ENCODE assay signal across 8 cellular contexts in the genomic region with DNA sequence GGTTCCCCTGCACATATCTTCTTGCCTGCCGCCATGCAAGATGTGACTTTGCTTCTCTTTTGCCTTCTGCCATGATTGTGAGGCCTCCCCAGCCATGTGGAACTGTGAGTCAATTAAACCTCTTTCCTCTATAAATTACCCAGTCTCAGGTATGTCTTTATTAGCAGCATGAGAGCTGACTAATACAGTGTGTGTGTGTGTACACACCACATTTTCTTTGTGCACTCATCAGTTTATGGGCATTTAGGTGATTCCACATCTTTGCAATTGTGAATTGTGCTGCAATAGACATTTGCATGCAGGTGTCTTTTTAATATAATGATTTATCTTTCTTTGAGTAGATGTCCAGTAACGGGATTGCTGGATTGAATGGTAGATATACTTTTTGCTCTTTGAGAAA.
DNase-seq lines count a peak whose midpoint lies in the region; ATAC-seq and TF ChIP-seq lines count a peak whose summit lies in the region.
"Not testable (repeated sequence)": the region's sequence is repeated elsewhere in the genome, so short reads cannot be mapped to it uniquely, and the experiment has no call there.

No MANE protein-coding gene starts in this region.

- DNase-seq in NCI-H748 (lab: John Stamatoyannopoulos, UW; ENCODE audit: unreplicated experiment) = peak; percentile 3
- DNase-seq in PC-3 = peak; percentile 56
- DNase-seq in T-helper 17 cell = not testable (repeated sequence)
- DNase-seq in mammary epithelial cell = peak; percentile 36
- peak; percentile 18 for DNase-seq in epithelial cell of prostate (ENCODE audit: low read depth, low spot score)
- DNase-seq in foreskin keratinocyte = peak; percentile 18 to 24
- DNase-seq in kidney tubule cell (ENCODE audit: low spot score) = peak; percentile 23

- H3K27ac Mint-ChIP-seq in T-helper 17 cell = peak overlapping the region; percentile 29
- peak overlapping the region; percentile 20 for H3K27ac Mint-ChIP-seq in activated naive CD4-positive, alpha-beta T cell treated with anti-CD3 and anti-CD28 coated beads, Interleukin-2, amount 50 U/mL, for 24 hours

- CTCF ChIA-PET in PC-3 (lab: Charles Lee); mammary epithelial cell (lab: Charles Lee; ENCODE audit: low non-redundant PET): not testable (repeated sequence)

- not testable (repeated sequence) for H3K79me2 ChIP-seq in PC-3 (ENCODE audit: low read length); mammary epithelial cell (ENCODE audit: insufficient read depth, low read length)

- not testable (repeated sequence) for H3K36me3 Mint-ChIP-seq in T-helper 17 cell (ENCODE audit: low read depth); activated naive CD4-positive, alpha-beta T cell treated with anti-CD3 and anti-CD28 coated beads, Interleukin-2, amount 50 U/mL, for 24 hours

- not testable (repeated sequence) for H3K9me3 Mint-ChIP-seq in activated naive CD4-positive, alpha-beta T cell treated with anti-CD3 and anti-CD28 coated beads, Interleukin-2, amount 50 U/mL, for 24 hours

- not testable (repeated sequence) for H3K27me3 Mint-ChIP-seq in T-helper 17 cell; activated naive CD4-positive, alpha-beta T cell treated with anti-CD3 and anti-CD28 coated beads, Interleukin-2, amount 50 U/mL, for 24 hours

- H2AFZ ChIP-seq in PC-3 (ENCODE audit: low read length); mammary epithelial cell (ENCODE audit: low read depth, low read length): not testable (repeated sequence)

- not testable (repeated sequence) for H4K20me1 ChIP-seq in PC-3 (ENCODE audit: low read length); mammary epithelial cell (ENCODE audit: insufficient read depth, low read length)

- H3K9me3 ChIP-seq in PC-3 (ENCODE audit: low read length); T-helper 17 cell (ENCODE audit: control insufficient read depth, low read length, poor library complexity, severe bottlenecking); mammary epithelial cell (replicated peaks; ENCODE audit: insufficient read depth, low read length): not testable (repeated sequence)

- not testable (repeated sequence) for H3F3A ChIP-seq in PC-3 (ENCODE audit: low read length, unreplicated experiment)

- not testable (repeated sequence) for H3K4me2 ChIP-seq in PC-3 (ENCODE audit: low read length); mammary epithelial cell (ENCODE audit: insufficient read depth, low read depth, low read length)

- not testable (repeated sequence) for TF ChIP-seq CTCF in PC-3 (conservative IDR thresholded peaks at IDR 0.05; ENCODE audit: low read depth, low read length); mammary epithelial cell (conservative IDR thresholded peaks at IDR 0.05 in 1 of 2, IDR thresholded peaks at IDR 0.05 in 1 of 2; ENCODE audit: extremely low read depth in 1 of 2, insufficient read depth in 1 of 2, low read depth in 1 of 2, low read length in 2 of 2); foreskin keratinocyte (conservative IDR thresholded peaks at IDR 0.05)

- H3K4me3 ChIP-seq in PC-3 (ENCODE audit: low read length); mammary epithelial cell (replicated peaks in 1 of 3; ENCODE audit: insufficient read depth in 1 of 3, low read depth in 2 of 3, low read length in 3 of 3): not testable (repeated sequence)

- not testable (repeated sequence) for H3K4me1 ChIP-seq in PC-3 (ENCODE audit: insufficient read depth, low read length); mammary epithelial cell (ENCODE audit: insufficient read depth, low read length); foreskin keratinocyte

- not testable (repeated sequence) for H3K9me2 ChIP-seq in PC-3 (replicated peaks; ENCODE audit: low read length)

- not testable (repeated sequence) for BruUV-seq in PC-3 (replicated peaks; lab: Mats Ljungman, UMichigan); mammary epithelial cell (replicated peaks; lab: Mats Ljungman, UMichigan)

- not testable (repeated sequence) for H3K9ac ChIP-seq in PC-3 (ENCODE audit: low read length); mammary epithelial cell (ENCODE audit: insufficient read depth, low read length)

- POLR2A ChIA-PET in PC-3 (lab: Charles Lee; ENCODE audit: unreplicated experiment) = not testable (repeated sequence)

- H3K4me1 Mint-ChIP-seq in T-helper 17 cell; activated naive CD4-positive, alpha-beta T cell treated with anti-CD3 and anti-CD28 coated beads, Interleukin-2, amount 50 U/mL, for 24 hours: not testable (repeated sequence)

- not testable (repeated sequence) for H3K27me3 ChIP-seq in PC-3 (ENCODE audit: low read length); mammary epithelial cell (ENCODE audit: insufficient read depth, low read length); foreskin keratinocyte

- intact Hi-C loops in PC-3 (cut with micrococcal nuclease); mammary epithelial cell (cut with micrococcal nuclease): not testable (repeated sequence)

- not testable (repeated sequence) for H3K4me3 Mint-ChIP-seq in T-helper 17 cell; activated naive CD4-positive, alpha-beta T cell treated with anti-CD3 and anti-CD28 coated beads, Interleukin-2, amount 50 U/mL, for 24 hours

- in situ Hi-C loops in mammary epithelial cell (cut with MboI; ENCODE audit: low sequenced_read_pairs in 2 of 2) = not testable (repeated sequence)

- not testable (repeated sequence) for H3K36me3 ChIP-seq in PC-3 (ENCODE audit: low read depth, low read length); mammary epithelial cell (ENCODE audit: insufficient read depth, low read length)

- peak; percentile 87 for ATAC-seq in PC-3
- ATAC-seq in T-helper 17 cell, foreskin keratinocyte: not testable (repeated sequence)

- 100% methylated on average over 2 of the region's 2 CpGs for WGBS in mammary epithelial cell (ENCODE audit: low coverage, missing lambda C conversion rate)

- H3K27ac ChIP-seq in PC-3 (ENCODE audit: low read length); mammary epithelial cell (ENCODE audit: insufficient read depth, low read depth, low read length); epithelial cell of prostate; foreskin keratinocyte: not testable (repeated sequence)

- dilution Hi-C loops in mammary epithelial cell (cut with HindIII; ENCODE audit: low sequenced_read_pairs) = not testable (repeated sequence)
